24 cellular contexts compared by ENCODE assay signal in genomic region chr19:1775951-1776605, GRCh38. TPM values are rescaled to one million over a fixed set of nuclear protein-coding genes. Genes with fewer than 3 reads are reported as not detected.
DNase-seq lines count a peak whose midpoint lies in the region; ATAC-seq, FAIRE-seq and TF ChIP-seq lines count a peak whose summit lies in the region.
"Had no signal": no experiment of that assay in that cellular context is flagged by ENCODE, and none has a peak within 500 bp of the region (broad histone marks: within the 10 kb centered on the region; RNA-seq: fewer than 3 reads in every experiment).

No MANE protein-coding gene starts in this region.

- POLR2A ChIA-PET in HCT116 (lab: Charles Lee) (no interaction called here), endothelial cell of umbilical vein (lab: Charles Lee) (no interaction called here)

- H2AFZ ChIP-seq in HCT116 (ENCODE audit: low read depth, low read length, poor library complexity, severe bottlenecking) (no peak overlapping the region), endothelial cell of umbilical vein (ENCODE audit: low read depth, low read length) (no peak overlapping the region), neural progenitor cell (replicated peaks) (no peak overlapping the region)

- H3K4me1 Mint-ChIP-seq in neural progenitor cell: no peaks in the 10 kb centered on the region
- H3K4me1 Mint-ChIP-seq in endothelial cell (ENCODE audit: unreplicated experiment): peaks cover 2% of the 10 kb centered on the region

- no TSS peak for BruUV-seq in HCT116 (replicated peaks; lab: Mats Ljungman, UMichigan)
- BruUV-seq in endothelial cell of umbilical vein (replicated peaks; lab: Mats Ljungman, UMichigan): no TSS peak

- no peak for TF ChIP-seq POLR2A in HCT116 (IDR thresholded peaks at IDR 0.05; ENCODE audit: borderline replicate concordance, extremely low read depth, insufficient read depth, insufficient read length)
- no peak for TF ChIP-seq POLR2A in endothelial cell of umbilical vein (IDR thresholded peaks at IDR 0.05; ENCODE audit: low read depth, low read length)

- H3K27me3 Mint-ChIP-seq in neural progenitor cell (ENCODE audit: insufficient read depth, low read depth): peaks cover 83% of the 10 kb centered on the region
- H3K27me3 Mint-ChIP-seq in endothelial cell (ENCODE audit: unreplicated experiment): peaks cover 24% of the 10 kb centered on the region

- DNase-seq in HCT116 (ENCODE audit: low read depth, low spot score) (no peak), endothelial cell of umbilical vein (ENCODE audit: low read depth, low spot score) (no peak), neural progenitor cell (ENCODE audit: low spot score) (no peak), frontal cortex (ENCODE audit: low spot score in 2 of 2) (no peak), endothelial cell (ENCODE audit: low spot score) (no peak)
- DNase-seq: CD4-positive, CD25-positive, alpha-beta regulatory T cell; EL; Karpas-422; NCI-H1694; NCI-H2081; NCI-H2171; NCI-H345; NCI-H524; Peyer's patch; T-helper 1 cell had no signal

- no peak overlapping the region for H3K4me3 Mint-ChIP-seq in neural progenitor cell
- H3K4me3 Mint-ChIP-seq in endothelial cell (ENCODE audit: unreplicated experiment): no peak overlapping the region
- H3K4me3 Mint-ChIP-seq: CD4-positive, CD25-positive, alpha-beta regulatory T cell had no signal

- H3K9me1 ChIP-seq in endothelial cell of umbilical vein (replicated peaks; ENCODE audit: control insufficient read depth, extremely low read depth, insufficient read depth, low read length): no peaks in the 10 kb centered on the region

- H3K9ac ChIP-seq in BLaER1: no peak overlapping the region
- no peak overlapping the region for H3K9ac ChIP-seq in HCT116 (ENCODE audit: low read length)
- no peak overlapping the region for H3K9ac ChIP-seq in endothelial cell of umbilical vein (replicated peaks; ENCODE audit: extremely low read depth, insufficient read depth, low read length)
- H3K9ac ChIP-seq in neural progenitor cell: no peak overlapping the region

- H3K4me1 ChIP-seq in BLaER1: peaks cover 57% of the 10 kb centered on the region
- H3K4me1 ChIP-seq in HCT116 (ENCODE audit: control insufficient read depth in 1 of 2, insufficient read depth in 2 of 2, low read length in 2 of 2): peaks cover 18 to 39% of the 10 kb centered on the region in 2 experiments
- no peaks in the 10 kb centered on the region for H3K4me1 ChIP-seq in endothelial cell of umbilical vein (ENCODE audit: control insufficient read depth, extremely low read depth, insufficient read depth, low read length)
- H3K4me1 ChIP-seq in neural progenitor cell: no peaks in the 10 kb centered on the region
- H3K4me1 ChIP-seq: HAP-1, Peyer's patch had no signal

- RAD21 ChIA-PET in HCT116 (lab: Charles Lee; ENCODE audit: low non-redundant PET in 1 of 2, low total read pairs in 2 of 2, uncharacterized antibody in 2 of 2, unreplicated experiment in 2 of 2): interaction anchor here in 1 of 2 experiments (0.6 kb wide), 1 partner anchor 230 kb away, joined by 3 read pairs; no protein-coding TSS in a partner anchor

- no peaks in the 10 kb centered on the region for H3K9me2 ChIP-seq in HCT116 (ENCODE audit: insufficient read depth)

- peaks cover 4% of the 10 kb centered on the region for H3K36me3 Mint-ChIP-seq in neural progenitor cell
- peaks cover 6% of the 10 kb centered on the region for H3K36me3 Mint-ChIP-seq in endothelial cell (ENCODE audit: low read depth, unreplicated experiment)

- dilution Hi-C loops in endothelial cell of umbilical vein (cut with MboI; ENCODE audit: extremely low pct_ligation_motif_present, low sequenced_read_pairs): no loop called here

- peaks cover 6% of the 10 kb centered on the region for H3F3A ChIP-seq in neural progenitor cell (ENCODE audit: low read depth)

- CTCF ChIA-PET in HCT116 (lab: Charles Lee): no interaction called here
- CTCF ChIA-PET in endothelial cell of umbilical vein (lab: Charles Lee): interaction anchor here (1.4 to 1.6 kb wide), 2 partner anchors 50 to 230 kb away, joined by 4 to 8 read pairs; no protein-coding TSS in a partner anchor

- TF ChIP-seq CTCF in HCT116 (IDR thresholded peaks at IDR 0.05 in 2 of 3, conservative IDR thresholded peaks at IDR 0.05 in 1 of 3; ENCODE audit: borderline replicate concordance in 1 of 3, insufficient read depth in 1 of 3, low read depth in 2 of 3, low read length in 2 of 3): no peak
- TF ChIP-seq CTCF in endothelial cell of umbilical vein (IDR thresholded peaks at IDR 0.05; ENCODE audit: extremely low read depth in 1 of 2, insufficient read depth in 1 of 2, low read depth in 1 of 2, low read length in 2 of 2): no peak
- TF ChIP-seq CTCF in neural progenitor cell (IDR thresholded peaks at IDR 0.05): no peak
- TF ChIP-seq CTCF in endothelial cell (IDR thresholded peaks at IDR 0.05; ENCODE audit: unreplicated experiment): no peak

- H3K27ac ChIP-seq in BLaER1 (no peak overlapping the region), HCT116 (ENCODE audit: low read depth, low read length) (no peak overlapping the region), endothelial cell of umbilical vein (ENCODE audit: insufficient read depth, low read depth, low read length) (no peak overlapping the region), neural progenitor cell (no peak overlapping the region)
- H3K27ac ChIP-seq: Peyer's patch had no signal

- H3K79me2 ChIP-seq in HCT116 (ENCODE audit: insufficient read depth, low read length): peaks cover 3% of the 10 kb centered on the region; the same call in 1 of the 2 replicates
- no peaks in the 10 kb centered on the region for H3K79me2 ChIP-seq in endothelial cell of umbilical vein (ENCODE audit: control insufficient read depth, insufficient read depth, low read length)
- no peaks in the 10 kb centered on the region for H3K79me2 ChIP-seq in neural progenitor cell (ENCODE audit: low read depth)

- peaks cover 40% of the 10 kb centered on the region for H3K9me3 Mint-ChIP-seq in neural progenitor cell
- no peaks in the 10 kb centered on the region for H3K9me3 Mint-ChIP-seq in endothelial cell (ENCODE audit: unreplicated experiment)

- H3K27ac Mint-ChIP-seq in neural progenitor cell (no peak overlapping the region), endothelial cell (ENCODE audit: unreplicated experiment) (no peak overlapping the region)
- H3K27ac Mint-ChIP-seq: CD4-positive, CD25-positive, alpha-beta regulatory T cell had no signal

- H3K4me3 ChIP-seq in BLaER1 (peak overlapping the region; percentile 62), HCT116 (replicated peaks in 1 of 2; ENCODE audit: low read depth in 1 of 2, low read length in 2 of 2) (no peak overlapping the region), endothelial cell of umbilical vein (replicated peaks in 1 of 3; ENCODE audit: insufficient read depth in 1 of 3, low read depth in 1 of 3, low read length in 3 of 3) (no peak overlapping the region), neural progenitor cell (peak overlapping the region; percentile 2)
- H3K4me3 ChIP-seq: GM12878, HAP-1, Peyer's patch had no signal

- FAIRE-seq in endothelial cell of umbilical vein (lab: Jason Lieb, UNC) (no peak), frontal cortex (lab: Jason Lieb, UNC) (no peak)
- FAIRE-seq: GM12878, HTR-8/SVneo had no signal

- no peaks in the 10 kb centered on the region for H3K36me3 ChIP-seq in BLaER1
- no peaks in the 10 kb centered on the region for H3K36me3 ChIP-seq in HCT116 (ENCODE audit: control insufficient read depth in 1 of 2, insufficient read depth in 2 of 2, low read length in 2 of 2)
- H3K36me3 ChIP-seq in endothelial cell of umbilical vein (ENCODE audit: control insufficient read depth in 2 of 2, extremely low read depth in 1 of 2, insufficient read depth in 2 of 2, low read length in 2 of 2): no peaks in the 10 kb centered on the region
- H3K36me3 ChIP-seq in neural progenitor cell: no peaks in the 10 kb centered on the region
- H3K36me3 ChIP-seq: HAP-1, Peyer's patch had no signal

- TF ChIP-seq RAD21 in HCT116 (IDR thresholded peaks at IDR 0.05; ENCODE audit: low read depth): no peak

- intact Hi-C loops in HCT116 (cut with micrococcal nuclease): no loop called here
- intact Hi-C loops in endothelial cell of umbilical vein (cut with micrococcal nuclease): loop anchor here (1.0 to 5.0 kb wide), 2 partner anchors 19 to 36 kb away; partner anchors contain the start of gene ATP8B3

- H3K4me2 ChIP-seq in BLaER1 (peak overlapping the region; percentile 95), HCT116 (ENCODE audit: low read length) (no peak overlapping the region), endothelial cell of umbilical vein (ENCODE audit: insufficient read depth, low read length) (no peak overlapping the region), neural progenitor cell (peak overlapping the region; percentile 35)

- ATAC-seq in HCT116 (no peak), HG02588 (IDR thresholded peaks at IDR 0.05; ENCODE audit: unreplicated experiment) (no peak)
- ATAC-seq: GM12878 had no signal

- H3K27me3 ChIP-seq in BLaER1: peaks cover 99% of the 10 kb centered on the region
- H3K27me3 ChIP-seq in HCT116 (ENCODE audit: insufficient read depth, low read length): no peaks in the 10 kb centered on the region
- H3K27me3 ChIP-seq in endothelial cell of umbilical vein (ENCODE audit: control insufficient read depth in 2 of 2, insufficient read depth in 2 of 2, low read length in 2 of 2): peaks cover 28 to 34% of the 10 kb centered on the region in 2 experiments
- peaks cover 100% of the 10 kb centered on the region for H3K27me3 ChIP-seq in neural progenitor cell

- H3K9me3 ChIP-seq in BLaER1: peaks cover 23% of the 10 kb centered on the region
- H3K9me3 ChIP-seq in HCT116 (ENCODE audit: control insufficient read depth in 1 of 2, insufficient read depth in 1 of 2, low read depth in 1 of 2, low read length in 2 of 2): peaks cover 0 to 6% of the 10 kb centered on the region in 2 experiments; a peak in 1 of 4 replicates
- H3K9me3 ChIP-seq in endothelial cell of umbilical vein (replicated peaks; ENCODE audit: control insufficient read depth, insufficient read depth, low read length): no peaks in the 10 kb centered on the region
- peaks cover 4% of the 10 kb centered on the region for H3K9me3 ChIP-seq in neural progenitor cell (ENCODE audit: low read depth)

- peaks cover 22% of the 10 kb centered on the region for H4K20me1 ChIP-seq in BLaER1
- H4K20me1 ChIP-seq in HCT116 (ENCODE audit: insufficient read depth): no peaks in the 10 kb centered on the region
- no peaks in the 10 kb centered on the region for H4K20me1 ChIP-seq in endothelial cell of umbilical vein (replicated peaks; ENCODE audit: control insufficient read depth, extremely low read depth, insufficient read depth, low read length)
- H4K20me1 ChIP-seq in neural progenitor cell (ENCODE audit: low read depth): no peaks in the 10 kb centered on the region

RNA-seq across cellular contexts. Expression of gene ONECUT3, which starts 22.8 kb away (rescaled TPM):
- 22.1 TPM for total RNA-seq in HCT116 (2021; ENCODE audit: unreplicated experiment)
- 9.0 and 9.6 TPM in 2 replicates for polyA plus RNA-seq in HCT116 (2012)
- total RNA-seq in endothelial cell of umbilical vein: not detected in 2 replicates
- polyA plus RNA-seq in endothelial cell of umbilical vein: not detected in 2 replicates
- not detected in 2 replicates for polyA plus RNA-seq in endothelial cell of umbilical vein (2011; cell fraction: cytosol; rRNA removed)
- not detected in 2 replicates for polyA plus RNA-seq in endothelial cell of umbilical vein (2011; cell fraction: nucleus; rRNA removed)
- not detected in 2 replicates for polyA plus RNA-seq in endothelial cell of umbilical vein (2012)
- polyA minus RNA-seq in endothelial cell of umbilical vein: not detected in 2 replicates
- not detected for polyA minus RNA-seq in endothelial cell of umbilical vein (2011; cell fraction: cytosol; rRNA and poly(A)+ RNA removed)
- polyA minus RNA-seq in endothelial cell of umbilical vein (2011; cell fraction: nucleus; rRNA and poly(A)+ RNA removed): not detected in 2 replicates
- total RNA-seq in neural progenitor cell (ENCODE audit: low replicate concordance): 0.09 TPM in 1 of 2 replicates, not detected in the other
- total RNA-seq in frontal cortex: not detected
- not detected for total RNA-seq in endothelial cell (ENCODE audit: unreplicated experiment)
- total RNA-seq: A172; CD4-positive, CD25-positive, alpha-beta regulatory T cell; GM12878; M059J; OCI-LY7 had no signal
- polyA plus RNA-seq: AG04450; CD4-positive, CD25-positive, alpha-beta regulatory T cell; GM12878 had no signal

RNA-seq across cellular contexts. Expression of gene ATP8B3, which starts 36.0 kb away (rescaled TPM):
- total RNA-seq in HCT116 (2021; ENCODE audit: unreplicated experiment): 17.0 TPM
- 15.6 and 16.5 TPM in 2 replicates for polyA plus RNA-seq in HCT116 (2012)
- total RNA-seq in endothelial cell of umbilical vein: 5.1 and 7.3 TPM in 2 replicates
- 1.1 and 1.4 TPM in 2 replicates for polyA plus RNA-seq in endothelial cell of umbilical vein
- polyA plus RNA-seq in endothelial cell of umbilical vein (2011; cell fraction: cytosol; rRNA removed): 0.97 and 1.1 TPM in 2 replicates
- polyA plus RNA-seq in endothelial cell of umbilical vein (2011; cell fraction: nucleus; rRNA removed): 3.6 and 4.2 TPM in 2 replicates
- polyA plus RNA-seq in endothelial cell of umbilical vein (2012): 0.91 and 1.3 TPM in 2 replicates
- 1.9 and 2.6 TPM in 2 replicates for polyA minus RNA-seq in endothelial cell of umbilical vein
- polyA minus RNA-seq in endothelial cell of umbilical vein (2011; cell fraction: cytosol; rRNA and poly(A)+ RNA removed): 6.5 TPM
- 0.63 and 0.72 TPM in 2 replicates for polyA minus RNA-seq in endothelial cell of umbilical vein (2011; cell fraction: nucleus; rRNA and poly(A)+ RNA removed)
- 0.06 and 1.5 TPM in 2 replicates for total RNA-seq in neural progenitor cell (ENCODE audit: low replicate concordance)
- not detected for total RNA-seq in frontal cortex
- total RNA-seq in endothelial cell (ENCODE audit: unreplicated experiment): 0.69 TPM

Comparison
In these comparisons a context has a peak if more than half of its experiments do, and no peak if none do; other contexts are left out.
1. H3K4me2 ChIP-seq: peak in BLaER1 (single experiment) and neural progenitor cell (single experiment); none in HCT116 (single experiment) and endothelial cell of umbilical vein (single experiment).
2. H3K4me3 ChIP-seq: peak in BLaER1 (single experiment) and neural progenitor cell (single experiment); none in HCT116 (0 of 2) and endothelial cell of umbilical vein (0 of 3).
3. RNA of gene ONECUT3, which starts 22.8 kb away (total RNA-seq): 22.1 TPM in HCT116 (single experiment); 0.09 TPM in neural progenitor cell, not detected in endothelial cell of umbilical vein, not detected in frontal cortex (single experiment) and not detected in endothelial cell (single experiment); every median in the first group is over 10 times any median in the second.